8 cellular contexts compared by ENCODE assay signal in genomic region chr20:64161595-64162238, GRCh38. TPM values are rescaled to one million over a fixed set of nuclear protein-coding genes. Genes with fewer than 3 reads are reported as not detected.
DNase-seq lines count a peak whose midpoint lies in the region; ATAC-seq and TF ChIP-seq lines count a peak whose summit lies in the region.
"Had no signal": no experiment of that assay in that cellular context is flagged by ENCODE, and none has a peak within 500 bp of the region (broad histone marks: within the 10 kb centered on the region; RNA-seq: fewer than 3 reads in every experiment).

No MANE protein-coding gene starts in this region.

- peak overlapping the region; percentile 75 for H3K4me2 ChIP-seq in GM23338

- no peak overlapping the region for H3K27ac Mint-ChIP-seq in GM23338

- no peaks in the 10 kb centered on the region; the same call in 1 of the 2 replicates for H4K20me1 ChIP-seq in GM23338 (replicated peaks; ENCODE audit: insufficient read depth)

- H3K9me3 ChIP-seq in colonic mucosa, result no peaks in the 10 kb centered on the region
- H3K9me3 ChIP-seq in mesodermal cell (ENCODE audit: control insufficient read depth, low read length), result no peaks in the 10 kb centered on the region

- no peak overlapping the region for H3K9ac ChIP-seq in colonic mucosa (ENCODE audit: low read depth in 2 of 2, low read length in 2 of 2)

- H3F3A ChIP-seq in GM23338 (replicated peaks; ENCODE audit: low read depth), result no peaks in the 10 kb centered on the region

- no peak for TF ChIP-seq CTCF in GM23338 (conservative IDR thresholded peaks at IDR 0.05; ENCODE audit: low read depth in 2 of 2)
- no peak for TF ChIP-seq CTCF in colonic mucosa (IDR thresholded peaks at IDR 0.05)

- H3K4me3 ChIP-seq in GM23338 (peak overlapping the region; percentile 45), colonic mucosa (no peak overlapping the region), mesodermal cell (ENCODE audit: extremely low read depth, insufficient read depth, low read length, poor library complexity, severe bottlenecking) (no peak overlapping the region)

- H3K4me1 ChIP-seq in GM23338 (ENCODE audit: insufficient read depth) (peaks cover 44% of the 10 kb centered on the region), colonic mucosa (no peaks in the 10 kb centered on the region), mesodermal cell (ENCODE audit: control insufficient read depth, insufficient read depth, low read length, poor library complexity, severe bottlenecking) (peaks cover 5% of the 10 kb centered on the region)

- H3K27ac ChIP-seq in GM23338 (ENCODE audit: low read depth) (no peak overlapping the region), colonic mucosa (no peak overlapping the region), mesodermal cell (ENCODE audit: low read depth, low read length, severe bottlenecking) (peak overlapping the region; percentile 8)

- peak; percentile 81 for ATAC-seq in GM23338

- H3K36me3 Mint-ChIP-seq in GM23338 (ENCODE audit: low read depth), result no peaks in the 10 kb centered on the region; the same call in 2 of the 3 replicates

- intact Hi-C loops in colonic mucosa (cut with DNase I), result loop anchor here (10.0 kb wide), 1 partner anchor 1137 kb away; no protein-coding TSS in a partner anchor

- H3K27me3 ChIP-seq in GM23338 (ENCODE audit: insufficient read depth), result peaks cover 22% of the 10 kb centered on the region
- peaks cover 14% of the 10 kb centered on the region for H3K27me3 ChIP-seq in colonic mucosa

- no peaks in the 10 kb centered on the region for H3K9me2 ChIP-seq in GM23338 (ENCODE audit: insufficient read depth)

- H3K4me3 Mint-ChIP-seq in GM23338, result peak overlapping the region; percentile 65

- no peaks in the 10 kb centered on the region for H3K9me3 Mint-ChIP-seq in GM23338

- WGBS in mesodermal cell (ENCODE audit: insufficient coverage in 2 of 2), 2 experiments, result 4 to 6% methylated on average over 20 to 28 of the region's 29 CpGs

- H2AFZ ChIP-seq in GM23338, result no peak overlapping the region

- no peaks in the 10 kb centered on the region for H3K36me3 ChIP-seq in GM23338 (ENCODE audit: insufficient read depth)
- no peaks in the 10 kb centered on the region for H3K36me3 ChIP-seq in colonic mucosa
- no peaks in the 10 kb centered on the region for H3K36me3 ChIP-seq in mesodermal cell (ENCODE audit: control insufficient read depth, insufficient read depth, low read length)

- no peaks in the 10 kb centered on the region for H3K79me2 ChIP-seq in GM23338 (replicated peaks; ENCODE audit: insufficient read depth)

- DNase-seq in GM23338 (ENCODE audit: low spot score) (peak; percentile 94), NOMO-1 (lab: John Stamatoyannopoulos, UW; ENCODE audit: unreplicated experiment in 2 of 2) (peak; percentile 6 to 26), colonic mucosa (peak; percentile 25), cerebellum (ENCODE audit: low spot score) (no peak), putamen (ENCODE audit: low spot score) (no peak), NCI-H1092 treated with DMSO at 0.1 percent for 48 hours (lab: John Stamatoyannopoulos, UW) (no peak)

- peaks cover 33% of the 10 kb centered on the region for H3K27me3 Mint-ChIP-seq in GM23338 (ENCODE audit: insufficient read depth, low read depth, poor library complexity)

- H3K4me1 Mint-ChIP-seq in GM23338, result peaks cover 59% of the 10 kb centered on the region

TF ChIP-seq in GM23338, 12 proteins besides CTCF, POLR2A, EP300 and RAD21:
- TF ChIP-seq ETS1 (IDR thresholded peaks at IDR 0.05) (0 out of 2 replicates have a peak, but pooled peaks have one; percentile 31), CREB1 (CRISPR knock-in tag; IDR thresholded peaks at IDR 0.05; ENCODE audit: low read depth) (no peak), NANOG (IDR thresholded peaks at IDR 0.05; ENCODE audit: borderline replicate concordance) (no peak), REST (IDR thresholded peaks at IDR 0.05; ENCODE audit: unreplicated experiment) (peak; percentile 98), EZH2phosphoT487 (IDR thresholded peaks at IDR 0.05; ENCODE audit: unreplicated experiment) (no peak), EZH2 (IDR thresholded peaks at IDR 0.05; ENCODE audit: low read depth, unreplicated experiment) (no peak)

RNA-seq across cellular contexts. Expression of gene MYT1, which starts 2.5 kb away (rescaled TPM):
- total RNA-seq in GM23338 (2014; rRNA removed; shearing (Covaris generic)), result 0.83 and 1.6 TPM in 2 replicates
- polyA plus RNA-seq in GM23338 (2016; fragmentation: Nextera tagmentation; extraction: Ambion mirVana), result 1.1 and 1.6 TPM in 2 replicates
- under 1 TPM; 0.19 to 0.22 TPM for total RNA-seq in colonic mucosa
- polyA plus RNA-seq in mesodermal cell (2013, experiment 1 of 2), result 0.52 TPM
- polyA plus RNA-seq in mesodermal cell (2013, experiment 2 of 2), result 0.46 TPM
- 17.2 TPM for total RNA-seq in cerebellum

RNA-seq across cellular contexts. Expression of gene NPBWR2, which starts 54.4 kb away (rescaled TPM):
- total RNA-seq in GM23338 (2014; rRNA removed; shearing (Covaris generic)), result not detected in 2 replicates
- polyA plus RNA-seq in GM23338 (2016; fragmentation: Nextera tagmentation; extraction: Ambion mirVana), result not detected in 2 replicates
- total RNA-seq in colonic mucosa, result not detected
- polyA plus RNA-seq in mesodermal cell (2013, experiment 1 of 2), result not detected
- not detected for polyA plus RNA-seq in mesodermal cell (2013, experiment 2 of 2)
- total RNA-seq in cerebellum, result not detected
- total RNA-seq: urinary bladder had no signal
- polyA plus RNA-seq: urinary bladder had no signal

Comparison
In these comparisons a context has a peak if more than half of its experiments do, and no peak if none do; other contexts are left out.
1. DNase-seq: peak in GM23338 (single experiment), NOMO-1 (2 of 2) and colonic mucosa (single experiment); none in cerebellum (single experiment), putamen (single experiment) and NCI-H1092 treated with DMSO at 0.1 percent for 48 hours (single experiment).